ENCODE assay signal across 28 cellular contexts in genomic region chr2:210315015-210315807, GRCh38. TPM values are rescaled to one million over a fixed set of nuclear protein-coding genes. Genes with fewer than 3 reads are reported as not detected.
"Had no signal": no experiment of that assay in that cellular context is flagged by ENCODE, and none has a peak within 500 bp of the region (broad histone marks: within the 10 kb centered on the region; RNA-seq: fewer than 3 reads in every experiment).

Gene MYL1 (minus strand): TSS chr2:210315174. CDS start chr2:210315042, 132 bp downstream.

- H3K9me3 ChIP-seq: Peyer's patch had no signal

- H3K36me3 Mint-ChIP-seq: activated naive CD8-positive, alpha-beta T cell; T-cell had no signal

- H3K4me3 Mint-ChIP-seq: activated CD4-positive, alpha-beta memory T cell treated with anti-CD3 and anti-CD28 coated beads, Interleukin-2, amount 10 ng/mL, durations not matched to agents 7 days and 5 days; activated naive CD4-positive, alpha-beta T cell treated with anti-CD3 and anti-CD28 coated beads for 36 hours; activated naive CD8-positive, alpha-beta T cell; activated T-helper 17 cell treated with anti-CD3 and anti-CD28 coated beads, Interleukin-2, amount 50 U/mL, for 72 hours; T-cell had no signal

- H3K27me3 ChIP-seq: Peyer's patch had no signal

- H3K4me3 ChIP-seq: Peyer's patch, SK-N-MC had no signal

- H3K4me1 Mint-ChIP-seq: activated CD4-positive, alpha-beta memory T cell treated with anti-CD3 and anti-CD28 coated beads, Interleukin-2, amount 10 ng/mL, durations not matched to agents 7 days and 5 days; activated T-helper 17 cell treated with anti-CD3 and anti-CD28 coated beads, Interleukin-2, amount 50 U/mL, for 72 hours; T-cell had no signal

- H3K4me1 ChIP-seq: Peyer's patch had no signal

- ATAC-seq: activated T-helper 17 cell treated with anti-CD3 and anti-CD28 coated beads, Interleukin-2, amount 50 U/mL, for 72 hours; T-cell had no signal

- H3K36me3 ChIP-seq: Peyer's patch had no signal

- H3K9me3 Mint-ChIP-seq: activated CD4-positive, alpha-beta memory T cell treated with anti-CD3 and anti-CD28 coated beads, Interleukin-2, amount 10 ng/mL, durations not matched to agents 7 days and 5 days; activated naive CD4-positive, alpha-beta T cell treated with anti-CD3 and anti-CD28 coated beads for 36 hours; activated T-helper 17 cell treated with anti-CD3 and anti-CD28 coated beads, Interleukin-2, amount 50 U/mL, for 72 hours; T-cell had no signal

- H3K27ac ChIP-seq: KMS-11, Peyer's patch, SK-N-MC, VCaP had no signal

- H3K27ac Mint-ChIP-seq: activated CD4-positive, alpha-beta memory T cell treated with anti-CD3 and anti-CD28 coated beads, Interleukin-2, amount 10 ng/mL, durations not matched to agents 7 days and 5 days; activated naive CD4-positive, alpha-beta T cell treated with anti-CD3 and anti-CD28 coated beads for 36 hours; activated naive CD8-positive, alpha-beta T cell; activated T-helper 17 cell treated with anti-CD3 and anti-CD28 coated beads, Interleukin-2, amount 50 U/mL, for 72 hours; T-cell had no signal

- DNase-seq: activated CD4-positive, alpha-beta memory T cell treated with anti-CD3 and anti-CD28 coated beads, Interleukin-2, amount 10 ng/mL, durations not matched to agents 7 days and 5 days; activated CD4-positive, alpha-beta T cell treated with anti-CD3 and anti-CD28 coated beads, Interleukin-2, amount 50 U/mL, for 1 hour; activated CD4-positive, CD25-positive, alpha-beta regulatory T cell; activated gamma-delta T cell; activated naive CD4-positive, alpha-beta T cell treated with anti-CD3 and anti-CD28 coated beads for 36 hours; activated T-cell treated with anti-CD3 and anti-CD28 coated beads for 4 hours; activated T-cell treated with anti-CD3 and anti-CD28 coated beads, Interleukin-2, amount 50 U/mL, for 48 hours; amygdala; caudate nucleus; NCI-H1092 treated with DMSO at 0.1 percent for 48 hours; NCI-H1417 treated with DMSO at 0.1 percent for 48 hours; NCI-H1694; NCI-H2029 treated with DMSO at 0.1 percent for 48 hours; NCI-H345; NCI-H510A; NCI-H69; Peyer's patch; SIG-M5; T-cell; T-helper 2 cell; T1000 had no signal

RNA-seq across cellular contexts. Expression of gene MYL1, which starts in this region (rescaled TPM):
- total RNA-seq: activated CD4-positive, alpha-beta memory T cell treated with anti-CD3 and anti-CD28 coated beads, Interleukin-2, amount 10 ng/mL, durations not matched to agents 7 days and 5 days; activated CD8-positive, alpha-beta memory T cell treated with anti-CD3 and anti-CD28 coated beads for 36 hours; activated naive CD4-positive, alpha-beta T cell treated with anti-CD3 and anti-CD28 coated beads for 36 hours; activated T-helper 17 cell treated with anti-CD3 and anti-CD28 coated beads, Interleukin-2, amount 50 U/mL, for 72 hours; MCF 10A; Peyer's patch; T-cell had no signal
